In genomic region chr14:32368107-32368506, GRCh38 we compare ENCODE assay signal across 15 cellular contexts.
"Had no signal": no experiment of that assay in that cellular context is flagged by ENCODE, and none has a peak within 500 bp of the region (broad histone marks: within the 10 kb centered on the region; RNA-seq: fewer than 3 reads in every experiment).

No MANE protein-coding gene starts in this region.

- ATAC-seq: activated CD4-positive, alpha-beta T cell treated with anti-CD3 and anti-CD28 coated beads for 36 hours; activated CD8-positive, alpha-beta T cell treated with anti-CD3 and anti-CD28 coated beads, Interleukin-2, amount 10 ng/mL, durations not matched to agents 7 days and 5 days; left lobe of liver; natural killer cell treated with Interleukin-12 subunit alpha and Interleukin-12 subunit beta and Interleukin-15 and Interleukin-18, amount 100 ng/mL, for 72 hours had no signal

- H3K36me3 ChIP-seq: stomach, tibial artery had no signal

- H3K4me3 Mint-ChIP-seq: activated CD4-positive, alpha-beta T cell treated with anti-CD3 and anti-CD28 coated beads for 36 hours; activated CD8-positive, alpha-beta T cell treated with anti-CD3 and anti-CD28 coated beads, Interleukin-2, amount 10 ng/mL, durations not matched to agents 7 days and 5 days; activated naive CD8-positive, alpha-beta T cell treated with anti-CD3 and anti-CD28 coated beads, Interleukin-2, amount 10 ng/mL, durations not matched to agents 7 days and 5 days; dendritic cell treated with granulocyte-macrophage colony-stimulating factor and Interleukin-4, amounts not matched to agents 40 ng/mL and 50 ng/mL, for 4 days; natural killer cell treated with Interleukin-12 subunit alpha and Interleukin-12 subunit beta and Interleukin-15 and Interleukin-18, amount 100 ng/mL, for 72 hours had no signal

- H3K27me3 ChIP-seq: stomach, tibial artery had no signal

- H3K27ac ChIP-seq: skin epidermis, stomach, VCaP had no signal

- H3K27me3 Mint-ChIP-seq: activated naive CD8-positive, alpha-beta T cell treated with anti-CD3 and anti-CD28 coated beads, Interleukin-2, amount 10 ng/mL, durations not matched to agents 7 days and 5 days; dendritic cell treated with granulocyte-macrophage colony-stimulating factor and Interleukin-4, amounts not matched to agents 40 ng/mL and 50 ng/mL, for 4 days had no signal

- DNase-seq: activated CD4-positive, alpha-beta T cell treated with anti-CD3 and anti-CD28 coated beads for 36 hours; activated CD8-positive, alpha-beta memory T cell treated with anti-CD3 and anti-CD28 coated beads, Interleukin-2, amount 50 U/mL, for 48 hours; activated CD8-positive, alpha-beta T cell treated with anti-CD3 and anti-CD28 coated beads, Interleukin-2, amount 10 ng/mL, durations not matched to agents 7 days and 5 days; activated naive CD8-positive, alpha-beta T cell treated with anti-CD3 and anti-CD28 coated beads, Interleukin-2, amount 10 ng/mL, durations not matched to agents 7 days and 5 days; erythroblast; mammary epithelial cell; occipital lobe; stomach; T-helper 1 cell; tibial artery had no signal

- H3K4me1 Mint-ChIP-seq: activated naive CD8-positive, alpha-beta T cell treated with anti-CD3 and anti-CD28 coated beads, Interleukin-2, amount 10 ng/mL, durations not matched to agents 7 days and 5 days had no signal

- H3K9me3 ChIP-seq: stomach, tibial artery had no signal

- H3K27ac Mint-ChIP-seq: activated CD4-positive, alpha-beta T cell treated with anti-CD3 and anti-CD28 coated beads for 36 hours; activated CD8-positive, alpha-beta T cell treated with anti-CD3 and anti-CD28 coated beads, Interleukin-2, amount 10 ng/mL, durations not matched to agents 7 days and 5 days; activated naive CD8-positive, alpha-beta T cell treated with anti-CD3 and anti-CD28 coated beads, Interleukin-2, amount 10 ng/mL, durations not matched to agents 7 days and 5 days; dendritic cell treated with granulocyte-macrophage colony-stimulating factor and Interleukin-4, amounts not matched to agents 40 ng/mL and 50 ng/mL, for 4 days; natural killer cell treated with Interleukin-12 subunit alpha and Interleukin-12 subunit beta and Interleukin-15 and Interleukin-18, amount 100 ng/mL, for 72 hours had no signal

- H3K4me3 ChIP-seq: skin epidermis, stomach, tibial artery had no signal

- H3K36me3 Mint-ChIP-seq: activated naive CD8-positive, alpha-beta T cell treated with anti-CD3 and anti-CD28 coated beads, Interleukin-2, amount 10 ng/mL, durations not matched to agents 7 days and 5 days; natural killer cell treated with Interleukin-12 subunit alpha and Interleukin-12 subunit beta and Interleukin-15 and Interleukin-18, amount 100 ng/mL, for 72 hours had no signal

- H3K9me3 Mint-ChIP-seq: activated naive CD8-positive, alpha-beta T cell treated with anti-CD3 and anti-CD28 coated beads, Interleukin-2, amount 10 ng/mL, durations not matched to agents 7 days and 5 days; dendritic cell treated with granulocyte-macrophage colony-stimulating factor and Interleukin-4, amounts not matched to agents 40 ng/mL and 50 ng/mL, for 4 days had no signal
